ENCODE assay signal across 9 cellular contexts in genomic region chr1:32362474-32363313, GRCh38.
DNase-seq lines count a peak whose midpoint lies in the region; ATAC-seq and TF ChIP-seq lines count a peak whose summit lies in the region.
"Had no signal": no experiment of that assay in that cellular context is flagged by ENCODE, and none has a peak within 500 bp of the region (broad histone marks: within the 10 kb centered on the region; RNA-seq: fewer than 3 reads in every experiment).

A gene with protein sequence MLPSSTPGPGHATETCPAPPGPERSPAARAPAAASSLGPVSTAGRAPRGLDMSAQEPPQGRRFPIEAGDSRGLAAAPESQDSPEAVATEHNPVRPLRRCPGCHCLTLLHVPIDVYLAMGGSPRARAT (minus strand): TSS chr1:32362485. CDS start chr1:32362091, 394 bp downstream.
A gene with protein sequence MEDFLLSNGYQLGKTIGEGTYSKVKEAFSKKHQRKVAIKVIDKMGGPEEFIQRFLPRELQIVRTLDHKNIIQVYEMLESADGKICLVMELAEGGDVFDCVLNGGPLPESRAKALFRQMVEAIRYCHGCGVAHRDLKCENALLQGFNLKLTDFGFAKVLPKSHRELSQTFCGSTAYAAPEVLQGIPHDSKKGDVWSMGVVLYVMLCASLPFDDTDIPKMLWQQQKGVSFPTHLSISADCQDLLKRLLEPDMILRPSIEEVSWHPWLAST (plus strand): TSS chr1:32362539. CDS start chr1:32362702, 163 bp downstream.

- no peak for TF ChIP-seq CTCF in OCI-LY1 (IDR thresholded peaks at IDR 0.05; ENCODE audit: low read length)
- TF ChIP-seq CTCF in epithelial cell of esophagus (IDR thresholded peaks at IDR 0.05; ENCODE audit: insufficient read depth, low read depth, low read length, missing control alignments): no peak
- TF ChIP-seq CTCF in nephron (IDR thresholded peaks at IDR 0.05; ENCODE audit: unreplicated experiment in 3 of 3): peak in 1 of 3 experiments; percentile 3

- H3K4me3 ChIP-seq in ACC112 (ENCODE audit: low read depth, low read length) (peak within 1 kb of the TSS; percentile 68), OCI-LY1 (ENCODE audit: low read depth, low read length, poor library complexity, severe bottlenecking) (peak within 1 kb of the TSS; percentile 32), epithelial cell of esophagus (ENCODE audit: low read length) (peak within 1 kb of the TSS; percentile 36)

- H3K36me3 ChIP-seq in ACC112 (ENCODE audit: insufficient read depth, low read length) (peaks cover 12% of the 10 kb centered on the region; the same call in 1 of the 2 replicates), OCI-LY1 (ENCODE audit: insufficient read depth, low read length) (peaks cover 40% of the 10 kb centered on the region)

- H3K9me3 Mint-ChIP-seq in nephron: no peaks in the 10 kb centered on the region

- peaks cover 52% of the 10 kb centered on the region for H3K36me3 Mint-ChIP-seq in nephron (ENCODE audit: low read depth)

- H3K79me2 ChIP-seq in ACC112 (ENCODE audit: control insufficient read depth, insufficient read depth, low read length, unreplicated experiment) (no peaks in the 10 kb centered on the region), OCI-LY1 (ENCODE audit: insufficient read depth, low read length) (no peaks in the 10 kb centered on the region)

- H2AFZ ChIP-seq in ACC112 (ENCODE audit: low read length, unreplicated experiment) (no peak within 1 kb of the TSS), OCI-LY1 (ENCODE audit: low read length) (no peak within 1 kb of the TSS)

- H3K27ac Mint-ChIP-seq in nephron: peak within 1 kb of the TSS; percentile 7 to 60 (median 10)

- peak within 1 kb of the TSS; percentile 58 for H3K4me2 ChIP-seq in OCI-LY1 (ENCODE audit: low read length)

- peak within 1 kb of the TSS; percentile 57 to 67 (median 60) for H3K4me3 Mint-ChIP-seq in nephron

- H4K20me1 ChIP-seq in OCI-LY1 (ENCODE audit: insufficient read depth, low read length): no peaks in the 10 kb centered on the region

- peaks cover 8% of the 10 kb centered on the region for H3K27me3 Mint-ChIP-seq in nephron (ENCODE audit: low read depth)

- H3F3A ChIP-seq in OCI-LY1 (ENCODE audit: insufficient read depth, low read length): no peaks in the 10 kb centered on the region

- ATAC-seq in HG02571 (IDR thresholded peaks at IDR 0.05; ENCODE audit: unreplicated experiment): no peak

- no peaks in the 10 kb centered on the region for H3K9me2 ChIP-seq in OCI-LY1 (ENCODE audit: low read depth, low read length)

- no peaks in the 10 kb centered on the region for H3K9me3 ChIP-seq in OCI-LY1 (ENCODE audit: low read length)

- no peaks in the 10 kb centered on the region for H3K27me3 ChIP-seq in ACC112 (ENCODE audit: insufficient read depth, low read length)
- H3K27me3 ChIP-seq in OCI-LY1 (ENCODE audit: insufficient read depth, low read length): no peaks in the 10 kb centered on the region

- H3K27ac ChIP-seq in ACC112 (ENCODE audit: low read depth, low read length) (no peak within 1 kb of the TSS), OCI-LY1 (ENCODE audit: low read depth, low read length, poor library complexity, severe bottlenecking) (no peak within 1 kb of the TSS)

- H3K9ac ChIP-seq in OCI-LY1 (ENCODE audit: low read length): no peak within 1 kb of the TSS

- H3K4me1 Mint-ChIP-seq in nephron: peaks cover 17% of the 10 kb centered on the region

- H3K4me1 ChIP-seq in ACC112 (ENCODE audit: control insufficient read depth, insufficient read depth, low read length, unreplicated experiment) (no peaks in the 10 kb centered on the region), OCI-LY1 (ENCODE audit: insufficient read depth, low read length, severe bottlenecking) (peaks cover 14% of the 10 kb centered on the region)

- DNase-seq in epithelial cell of esophagus (ENCODE audit: low read depth): no peak
- DNase-seq in NCI-H1417 treated with DMSO at 0.1 percent for 48 hours (lab: John Stamatoyannopoulos, UW): no peak
- no peak for DNase-seq in DMS79 (lab: John Stamatoyannopoulos, UW)
- DNase-seq in activated CD4-positive, alpha-beta T cell treated with anti-CD3 and anti-CD28 coated beads for 48 hours: no peak
- DNase-seq: HCEC 1CT had no signal
